ENCODE assay signal across 7 cellular contexts in genomic region chr11:13276454-13276851, GRCh38. TPM values are rescaled to one million over a fixed set of nuclear protein-coding genes. Genes with fewer than 3 reads are reported as not detected.
DNase-seq lines count a peak whose midpoint lies in the region; FAIRE-seq and TF ChIP-seq lines count a peak whose summit lies in the region.

No MANE protein-coding gene starts in this region.

- DNase-seq in stomach = no peak
- no peak for DNase-seq in HTR-8/SVneo (ENCODE audit: insufficient read length, low spot score)
- DNase-seq in globus pallidus (ENCODE audit: low spot score) = no peak
- no peak for DNase-seq in cerebellum (ENCODE audit: low spot score)

- H3K9me3 ChIP-seq in HUES48 (ENCODE audit: control insufficient read depth, insufficient read depth, low read length) (no peaks in the 10 kb centered on the region), iPS-18c (ENCODE audit: control insufficient read depth, insufficient read depth, low read length) (no peaks in the 10 kb centered on the region), stomach (no peaks in the 10 kb centered on the region)

- peaks cover 72% of the 10 kb centered on the region for H3K27me3 ChIP-seq in HUES48 (ENCODE audit: control insufficient read depth, insufficient read depth, low read length)
- H3K27me3 ChIP-seq in stomach = peaks cover 0 to 6% (median 0%) of the 10 kb centered on the region in 3 donors

- no peak for TF ChIP-seq POLR2A in stomach (IDR thresholded peaks at IDR 0.05)

- FAIRE-seq in HTR-8/SVneo (lab: Jason Lieb, UNC) = no peak

- intact Hi-C loops in stomach (cut with DNase I; ENCODE audit: low total_unique reads) = no loop called here

- H3K36me3 ChIP-seq in HUES48 (ENCODE audit: control insufficient read depth, insufficient read depth, low read length) (no peaks in the 10 kb centered on the region), stomach (no peaks in the 10 kb centered on the region)

- peaks cover 34% of the 10 kb centered on the region for H3K4me1 Mint-ChIP-seq in activated naive CD4-positive, alpha-beta T cell treated with anti-CD3 and anti-CD28 coated beads, Interleukin-2, amount 50 U/mL, for 24 hours

- H3K27ac Mint-ChIP-seq in activated naive CD4-positive, alpha-beta T cell treated with anti-CD3 and anti-CD28 coated beads, Interleukin-2, amount 50 U/mL, for 24 hours = no peak overlapping the region

- no peak overlapping the region for H3K27ac ChIP-seq in HUES48 (ENCODE audit: low read depth, low read length)
- peak overlapping the region in 4 of 5 donors; percentile 91 to 97 (median 93) for H3K27ac ChIP-seq in stomach

- H3K4me3 Mint-ChIP-seq in activated naive CD4-positive, alpha-beta T cell treated with anti-CD3 and anti-CD28 coated beads, Interleukin-2, amount 50 U/mL, for 24 hours = peak overlapping the region; percentile 93

- no peaks in the 10 kb centered on the region for H3K9me3 Mint-ChIP-seq in activated naive CD4-positive, alpha-beta T cell treated with anti-CD3 and anti-CD28 coated beads, Interleukin-2, amount 50 U/mL, for 24 hours

- no peaks in the 10 kb centered on the region for H3K27me3 Mint-ChIP-seq in activated naive CD4-positive, alpha-beta T cell treated with anti-CD3 and anti-CD28 coated beads, Interleukin-2, amount 50 U/mL, for 24 hours

- no peak overlapping the region for H3K9ac ChIP-seq in HUES48 (ENCODE audit: low read depth, low read length)

- 4 to 11% (median 6%) methylated on average over 10 of the region's 10 CpGs for WGBS in stomach, 5 donors

- H3K4me3 ChIP-seq in HUES48 (ENCODE audit: low read depth, low read length) = peak overlapping the region; percentile 66
- H3K4me3 ChIP-seq in iPS-18c (ENCODE audit: insufficient read depth, low read depth, low read length) = peak overlapping the region; percentile 79
- H3K4me3 ChIP-seq in stomach = peak overlapping the region; percentile 78 to 97 (median 94)

- TF ChIP-seq EP300 in stomach (IDR thresholded peaks at IDR 0.05) = no peak

- H3K4me1 ChIP-seq in HUES48 (ENCODE audit: control insufficient read depth, insufficient read depth, low read length) (peaks cover 11% of the 10 kb centered on the region; the same call in 1 of the 2 replicates), stomach (peaks cover 0 to 39% (median 32%) of the 10 kb centered on the region in 4 donors)

- H3K36me3 Mint-ChIP-seq in activated naive CD4-positive, alpha-beta T cell treated with anti-CD3 and anti-CD28 coated beads, Interleukin-2, amount 50 U/mL, for 24 hours = no peaks in the 10 kb centered on the region

- TF ChIP-seq CTCF in stomach (IDR thresholded peaks at IDR 0.05) = no peak

RNA-seq across cellular contexts. Expression of gene BMAL1, which starts 1.1 kb away (rescaled TPM):
- total RNA-seq in stomach (100 to 1,000 TPM in 1 of 5 donors, 10 to 100 TPM in 3, 1 to 10 TPM in 1; 7.1 to 132 (median 38.0) TPM), cerebellum (49.6 TPM)
- polyA plus RNA-seq in stomach = 10 to 100 TPM in 2 of 3 donors, 1 to 10 TPM in 1; 8.4 to 17.1 (median 13.1) TPM
